ENCODE assay signal across 8 cellular contexts in the genomic region with DNA sequence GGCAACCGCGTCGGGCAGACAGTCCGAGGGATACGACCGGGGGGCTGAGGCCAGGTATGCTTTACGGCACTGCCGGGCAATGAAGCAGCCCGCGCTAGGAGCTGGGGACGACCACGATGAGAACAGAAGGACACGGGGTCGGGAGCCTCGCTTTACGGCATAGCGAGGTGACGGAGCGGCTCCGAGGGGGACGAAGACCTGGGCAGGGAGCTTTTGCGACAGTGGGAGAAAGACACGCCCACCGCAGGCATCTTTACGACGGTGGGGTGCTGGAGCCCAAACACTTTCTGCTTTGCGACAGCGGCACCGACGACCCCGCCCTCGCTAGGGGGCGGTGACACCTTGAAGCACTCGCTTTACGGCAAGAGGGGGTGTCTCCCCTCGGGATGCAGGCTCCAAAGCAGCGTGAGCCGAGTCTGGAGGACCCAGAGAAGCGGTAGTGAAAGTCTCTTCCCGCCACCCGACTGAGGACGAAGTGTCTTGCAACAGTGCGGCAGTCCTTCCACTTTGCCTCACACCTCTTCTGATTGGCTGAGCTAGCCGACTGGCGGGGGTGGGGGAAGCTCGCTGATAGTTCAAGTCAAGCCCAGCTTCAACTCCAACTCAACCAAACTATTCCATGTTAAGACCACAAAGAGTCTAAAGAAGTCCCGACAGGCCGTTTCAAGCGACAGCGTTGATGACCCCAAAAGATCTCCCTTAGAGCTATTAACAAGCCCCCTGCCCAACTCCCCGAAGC. TPM values are rescaled to one million over a fixed set of nuclear protein-coding genes. Genes with fewer than 3 reads are reported as not detected.
DNase-seq lines count a peak whose midpoint lies in the region; ATAC-seq and TF ChIP-seq lines count a peak whose summit lies in the region.

No MANE protein-coding gene starts in this region.

- H3K36me3 Mint-ChIP-seq in central memory CD8-positive, alpha-beta T cell (ENCODE audit: insufficient read depth), result peaks cover 12% of the 10 kb centered on the region

- TF ChIP-seq POLR2A in spleen (IDR thresholded peaks at IDR 0.05), result peak in 2 of 3 donors; percentile 23 to 69

- H3K27me3 Mint-ChIP-seq in central memory CD8-positive, alpha-beta T cell, result no peaks in the 10 kb centered on the region

- peaks cover 0 to 29% (median 16%) of the 10 kb centered on the region in 6 donors for H3K36me3 ChIP-seq in spleen

- intact Hi-C loops in spleen (cut with DNase I; ENCODE audit: low total_unique reads), result no loop called here

- H3K4me3 ChIP-seq in AG09309 (ENCODE audit: control insufficient read depth, low read depth, low read length) (peak overlapping the region; percentile 88), spleen (peak overlapping the region; percentile 77 to 95 (median 87))

- H3K9me3 ChIP-seq in spleen, result no peaks in the 10 kb centered on the region

- peak overlapping the region; percentile 95 for H3K27ac Mint-ChIP-seq in central memory CD8-positive, alpha-beta T cell (ENCODE audit: low read depth)

- peak; percentile 98 for DNase-seq in AG09309 (ENCODE audit: low read depth)
- DNase-seq in NCI-H345 treated with DMSO at 0.1 percent for 48 hours (lab: John Stamatoyannopoulos, UW; ENCODE audit: unreplicated experiment), result peak; percentile 97
- peak; percentile 92 for DNase-seq in activated CD4-positive, CD25-positive, alpha-beta regulatory T cell treated with anti-CD3 and anti-CD28 coated beads, Interleukin-2, amount 50 U/mL, for 16 hours (ENCODE audit: low read depth, low spot score)
- peak; percentile 90 to 94 for DNase-seq in central memory CD8-positive, alpha-beta T cell (ENCODE audit: low spot score in 2 of 2)
- peak; percentile 99 for DNase-seq in iris pigment epithelial cell (ENCODE audit: low read depth)
- DNase-seq in spleen, result peak; percentile 99

- TF ChIP-seq CTCF in AG09309 (IDR thresholded peaks at IDR 0.05; ENCODE audit: control insufficient read depth, insufficient read depth, low read depth, low read length, missing control alignments) (no peak), spleen (IDR thresholded peaks at IDR 0.05 in 8 of 11, conservative IDR thresholded peaks at IDR 0.05 in 3 of 11) (peak in 4 of 11 experiments; percentile 5 to 50 (median 18))

- H3K27ac ChIP-seq in spleen, result peak overlapping the region; percentile 89 to 95 (median 93)

- H3K9me3 Mint-ChIP-seq in central memory CD8-positive, alpha-beta T cell, result no peaks in the 10 kb centered on the region

- no peaks in the 10 kb centered on the region for H3K27me3 ChIP-seq in spleen (replicated peaks in 1 of 7)

- H3K4me1 ChIP-seq in spleen, result peaks cover 6 to 73% (median 36%) of the 10 kb centered on the region in 6 donors

- H3K4me3 Mint-ChIP-seq in central memory CD8-positive, alpha-beta T cell, result peak overlapping the region; percentile 93

- 0 to 1% (median 1%) methylated on average over 27 to 51 of the region's 51 CpGs for WGBS in spleen, 5 donors

- ATAC-seq in GM19023 (IDR thresholded peaks at IDR 0.05; ENCODE audit: unreplicated experiment) (peak; percentile 51), HG03280 (IDR thresholded peaks at IDR 0.05; ENCODE audit: unreplicated experiment) (peak; percentile 68)
- peak; percentile 62 for ATAC-seq in central memory CD8-positive, alpha-beta T cell (replicated peaks; ENCODE audit: extremely low read depth, poor library complexity, severe bottlenecking)

- H3K4me1 Mint-ChIP-seq in central memory CD8-positive, alpha-beta T cell, result peaks cover 34% of the 10 kb centered on the region

RNA-seq across cellular contexts. Expression of a gene that starts 0.4 kb away (rescaled TPM):
- total RNA-seq in spleen, result 10 to 100 TPM; 16.5 to 53.9 (median 44.3) TPM
- 10 to 100 TPM; 17.6 to 48.6 (median 36.3) TPM for polyA plus RNA-seq in spleen

RNA-seq across cellular contexts. Expression of a gene that starts 6.8 kb away (rescaled TPM):
- 100 to 1,000 TPM; 118 to 312 (median 208) TPM for total RNA-seq in spleen
- polyA plus RNA-seq in spleen, result 100 to 1,000 TPM; 126 to 266 (median 245) TPM

RNA-seq across cellular contexts. Expression of a gene that starts 14.4 kb away (rescaled TPM):
- 100 to 1,000 TPM in 2 of 7 donors, 10 to 100 TPM in 5; 54.1 to 123 (median 65.4) TPM for total RNA-seq in spleen
- 10 to 100 TPM; 56.6 to 73.2 (median 70.9) TPM for polyA plus RNA-seq in spleen

RNA-seq across cellular contexts. Expression of a gene that starts 22.1 kb away (rescaled TPM):
- total RNA-seq in spleen, result 100 to 1,000 TPM; 117 to 326 (median 244) TPM
- polyA plus RNA-seq in spleen, result 100 to 1,000 TPM; 310 to 426 (median 376) TPM

RNA-seq across cellular contexts. Expression of a gene that starts 22.4 kb away (rescaled TPM):
- total RNA-seq in spleen, result 10 to 100 TPM in 1 of 7 donors, 1 to 10 TPM in 6; 7.7 to 10.0 (median 9.1) TPM
- 10 to 100 TPM in 1 of 3 donors, 1 to 10 TPM in 2; 5.4 to 12.0 (median 6.0) TPM for polyA plus RNA-seq in spleen

Comparison
In these comparisons a context has a peak if more than half of its experiments do, and no peak if none do; other contexts are left out.
1. Peak in every context shown above with its lines: DNase-seq, ATAC-seq, H3K4me3 ChIP-seq and H3K27ac ChIP-seq.